8 cellular contexts compared by ENCODE assay signal in genomic region chr15:68278345-68279217, GRCh38. TPM values are rescaled to one million over a fixed set of nuclear protein-coding genes. Genes with fewer than 3 reads are reported as not detected.
DNase-seq lines count a peak whose midpoint lies in the region; ATAC-seq lines count a peak whose summit lies in the region.

No MANE protein-coding gene starts in this region.

- no peaks in the 10 kb centered on the region for H3K27me3 ChIP-seq in H7 (ENCODE audit: control insufficient read depth, insufficient read depth, low read length)

- H3K36me3 ChIP-seq in H7 (replicated peaks; ENCODE audit: control insufficient read depth, insufficient read depth, low read length): no peaks in the 10 kb centered on the region

- peaks cover 13% of the 10 kb centered on the region for H3K36me3 Mint-ChIP-seq in activated naive CD8-positive, alpha-beta T cell treated with anti-CD3 and anti-CD28 coated beads, Interleukin-2, amount 50 U/mL, for 24 hours (ENCODE audit: low read depth)

- no peaks in the 10 kb centered on the region for H3K27me3 Mint-ChIP-seq in activated naive CD8-positive, alpha-beta T cell treated with anti-CD3 and anti-CD28 coated beads, Interleukin-2, amount 50 U/mL, for 24 hours

- H3K4me3 Mint-ChIP-seq in activated naive CD8-positive, alpha-beta T cell treated with anti-CD3 and anti-CD28 coated beads, Interleukin-2, amount 50 U/mL, for 24 hours: peak overlapping the region; percentile 97

- no peaks in the 10 kb centered on the region for H3K9me3 Mint-ChIP-seq in activated naive CD8-positive, alpha-beta T cell treated with anti-CD3 and anti-CD28 coated beads, Interleukin-2, amount 50 U/mL, for 24 hours

- H3K27ac Mint-ChIP-seq in activated naive CD8-positive, alpha-beta T cell treated with anti-CD3 and anti-CD28 coated beads, Interleukin-2, amount 50 U/mL, for 24 hours: peak overlapping the region; percentile 97

- ATAC-seq in activated naive CD8-positive, alpha-beta T cell treated with anti-CD3 and anti-CD28 coated beads, Interleukin-2, amount 50 U/mL, for 24 hours: peak; percentile 3
- no peak for ATAC-seq in HG02840 (IDR thresholded peaks at IDR 0.05; ENCODE audit: low FRiP score, unreplicated experiment)

- DNase-seq in DMS 273 (lab: John Stamatoyannopoulos, UW; ENCODE audit: unreplicated experiment) (peak; percentile 71), H7 (no peak), NCI-H446 treated with DMSO at 0.1 percent for 48 hours (lab: John Stamatoyannopoulos, UW) (peak; percentile 11), NCI-H2196 treated with DMSO at 0.1 percent for 48 hours (lab: John Stamatoyannopoulos, UW; ENCODE audit: unreplicated experiment) (no peak)
- DNase-seq in activated naive CD8-positive, alpha-beta T cell treated with anti-CD3 and anti-CD28 coated beads, Interleukin-2, amount 50 U/mL, for 24 hours: no peak
- peak; percentile 46 for DNase-seq in stimulated activated CD8-positive, alpha-beta memory T cell treated with anti-CD3 and anti-CD28 coated beads, Interleukin-12 subunit alpha, Interleukin-12 subunit beta, amount 100 ng/mL, for 24 hours (ENCODE audit: extremely low read depth)

- H3K4me1 Mint-ChIP-seq in activated naive CD8-positive, alpha-beta T cell treated with anti-CD3 and anti-CD28 coated beads, Interleukin-2, amount 50 U/mL, for 24 hours: peaks cover 54% of the 10 kb centered on the region

- peak overlapping the region; percentile 95 for H3K4me3 ChIP-seq in H7 (ENCODE audit: insufficient read depth, low read depth, low read length)
- peak overlapping the region; percentile 98 for H3K4me3 ChIP-seq in iPS-11a (ENCODE audit: low read depth, low read length)

RNA-seq across cellular contexts. Expression of gene FEM1B, which starts 1.0 kb away (rescaled TPM):
- 78.4 and 91.7 TPM in 2 replicates for total RNA-seq in H7 (2014; rRNA removed; shearing (Covaris generic))

RNA-seq across cellular contexts. Expression of gene CLN6, which starts 49.1 kb away (rescaled TPM):
- 32.5 and 33.7 TPM in 2 replicates for total RNA-seq in H7 (2014; rRNA removed; shearing (Covaris generic))

Comparison
In these comparisons a context has a peak if more than half of its experiments do, and no peak if none do; other contexts are left out.
1. DNase-seq: peak in DMS 273 (single experiment), NCI-H446 treated with DMSO at 0.1 percent for 48 hours (single experiment) and stimulated activated CD8-positive, alpha-beta memory T cell treated with anti-CD3 and anti-CD28 coated beads, Interleukin-12 subunit alpha, Interleukin-12 subunit beta, amount 100 ng/mL, for 24 hours (single experiment); none in H7 (single experiment), activated naive CD8-positive, alpha-beta T cell treated with anti-CD3 and anti-CD28 coated beads, Interleukin-2, amount 50 U/mL, for 24 hours (single experiment) and NCI-H2196 treated with DMSO at 0.1 percent for 48 hours (single experiment).